Comparison of ENCODE assay signal across 25 cellular contexts in genomic region chr5:40667171-40667663, GRCh38. TPM values are rescaled to one million over a fixed set of nuclear protein-coding genes. Genes with fewer than 3 reads are reported as not detected.
DNase-seq lines count a peak whose midpoint lies in the region; ATAC-seq, FAIRE-seq and TF ChIP-seq lines count a peak whose summit lies in the region.
"Had no signal": no experiment of that assay in that cellular context is flagged by ENCODE, and none has a peak within 500 bp of the region (broad histone marks: within the 10 kb centered on the region; RNA-seq: fewer than 3 reads in every experiment).

No MANE protein-coding gene starts in this region.

- TF ChIP-seq CTCF in D721Med (IDR thresholded peaks at IDR 0.05; ENCODE audit: insufficient read depth, missing control alignments) (no peak), HCT116 (IDR thresholded peaks at IDR 0.05 in 2 of 3, conservative IDR thresholded peaks at IDR 0.05 in 1 of 3; ENCODE audit: borderline replicate concordance in 1 of 3, insufficient read depth in 1 of 3, low read depth in 2 of 3, low read length in 2 of 3) (no peak), osteoblast (IDR thresholded peaks at IDR 0.05; ENCODE audit: extremely low read depth, low read depth, low read length) (no peak)

- CTCF ChIA-PET in HCT116 (lab: Charles Lee) = no interaction called here

- no peaks in the 10 kb centered on the region for H3K36me3 Mint-ChIP-seq in activated T-helper 17 cell treated with anti-CD3 and anti-CD28 coated beads, Interleukin-2, amount 50 U/mL, for 72 hours (ENCODE audit: low read depth)
- H3K36me3 Mint-ChIP-seq: CD8-positive, alpha-beta memory T cell had no signal

- H3K27me3 ChIP-seq in HCT116 (ENCODE audit: insufficient read depth, low read length) (no peaks in the 10 kb centered on the region; the same call in 1 of the 2 replicates), osteoblast (ENCODE audit: insufficient read depth, low read length) (no peaks in the 10 kb centered on the region)
- H3K27me3 ChIP-seq: SJSA1 had no signal

- H3K36me3 ChIP-seq in HCT116 (ENCODE audit: control insufficient read depth in 1 of 2, insufficient read depth in 2 of 2, low read length in 2 of 2) = no peaks in the 10 kb centered on the region
- no peaks in the 10 kb centered on the region for H3K36me3 ChIP-seq in osteoblast (ENCODE audit: insufficient read depth, low read length)
- H3K36me3 ChIP-seq: SJSA1 had no signal

- POLR2A ChIA-PET in HCT116 (lab: Charles Lee) = no interaction called here

- peak; percentile 29 for FAIRE-seq in D721Med (lab: Jason Lieb, UNC)
- FAIRE-seq: GM12892, H1 had no signal

- intact Hi-C loops in HCT116 (cut with micrococcal nuclease) = no loop called here

- no peaks in the 10 kb centered on the region for H3K9me3 ChIP-seq in HCT116 (ENCODE audit: control insufficient read depth in 1 of 2, insufficient read depth in 1 of 2, low read depth in 1 of 2, low read length in 2 of 2)
- H3K9me3 ChIP-seq in osteoblast (ENCODE audit: low read depth, low read length) = no peaks in the 10 kb centered on the region
- H3K9me3 ChIP-seq: SJSA1 had no signal

- H3K4me3 Mint-ChIP-seq in activated T-helper 17 cell treated with anti-CD3 and anti-CD28 coated beads, Interleukin-2, amount 50 U/mL, for 72 hours = no peak overlapping the region
- H3K4me3 Mint-ChIP-seq: B cell; CD8-positive, alpha-beta memory T cell had no signal

- H3K9ac ChIP-seq in HCT116 (ENCODE audit: low read length) = no peak overlapping the region

- H3K9me3 Mint-ChIP-seq in activated T-helper 17 cell treated with anti-CD3 and anti-CD28 coated beads, Interleukin-2, amount 50 U/mL, for 72 hours = no peaks in the 10 kb centered on the region

- H3K27ac Mint-ChIP-seq in activated T-helper 17 cell treated with anti-CD3 and anti-CD28 coated beads, Interleukin-2, amount 50 U/mL, for 72 hours = peak overlapping the region; percentile 51
- H3K27ac Mint-ChIP-seq: B cell; CD8-positive, alpha-beta memory T cell had no signal

- RAD21 ChIA-PET in HCT116 (lab: Charles Lee; ENCODE audit: low non-redundant PET in 1 of 2, low total read pairs in 2 of 2, uncharacterized antibody in 2 of 2, unreplicated experiment in 2 of 2) = no interaction called here

- peaks cover 14% of the 10 kb centered on the region for H3K4me1 Mint-ChIP-seq in activated T-helper 17 cell treated with anti-CD3 and anti-CD28 coated beads, Interleukin-2, amount 50 U/mL, for 72 hours

- H3K4me3 ChIP-seq in HCT116 (replicated peaks in 1 of 2; ENCODE audit: low read depth in 1 of 2, low read length in 2 of 2) (no peak overlapping the region), osteoblast (ENCODE audit: insufficient read depth, low read length) (no peak overlapping the region)
- H3K4me3 ChIP-seq: SJSA1 had no signal

- H3K27me3 Mint-ChIP-seq in activated T-helper 17 cell treated with anti-CD3 and anti-CD28 coated beads, Interleukin-2, amount 50 U/mL, for 72 hours = no peaks in the 10 kb centered on the region
- H3K27me3 Mint-ChIP-seq: B cell had no signal

- no peaks in the 10 kb centered on the region for H3K9me2 ChIP-seq in HCT116 (ENCODE audit: insufficient read depth)

- H4K20me1 ChIP-seq in HCT116 (ENCODE audit: insufficient read depth) = no peaks in the 10 kb centered on the region
- H4K20me1 ChIP-seq in osteoblast (ENCODE audit: insufficient read depth, low read length) = no peaks in the 10 kb centered on the region

- ATAC-seq in HCT116 (no peak), GM21367 (IDR thresholded peaks at IDR 0.05; ENCODE audit: unreplicated experiment) (no peak)
- ATAC-seq in activated T-helper 17 cell treated with anti-CD3 and anti-CD28 coated beads, Interleukin-2, amount 50 U/mL, for 72 hours (replicated peaks) = no peak

- TF ChIP-seq RAD21 in HCT116 (IDR thresholded peaks at IDR 0.05; ENCODE audit: low read depth) = no peak

- no TSS peak for BruUV-seq in HCT116 (replicated peaks; lab: Mats Ljungman, UMichigan)

- TF ChIP-seq POLR2A in HCT116 (IDR thresholded peaks at IDR 0.05; ENCODE audit: borderline replicate concordance, extremely low read depth, insufficient read depth, insufficient read length) = no peak

- H3K4me1 ChIP-seq in HCT116 (ENCODE audit: control insufficient read depth in 1 of 2, insufficient read depth in 2 of 2, low read length in 2 of 2) (peaks cover 0 to 6% of the 10 kb centered on the region in 2 experiments; a peak in 1 of 4 replicates), osteoblast (ENCODE audit: insufficient read depth, low read length) (no peaks in the 10 kb centered on the region)
- H3K4me1 ChIP-seq: SJSA1 had no signal

- DNase-seq in D721Med (ENCODE audit: insufficient read length, low spot score) = no peak
- no peak for DNase-seq in HCT116 (ENCODE audit: low read depth, low spot score)
- peak; percentile 53 for DNase-seq in osteoblast (ENCODE audit: insufficient read length, low spot score, missing footprints)
- DNase-seq in dermis blood vessel endothelial cell = no peak
- DNase-seq in activated CD8-positive, alpha-beta memory T cell treated with anti-CD3 and anti-CD28 coated beads, Interleukin-2, amount 50 U/mL, for 48 hours = no peak
- DNase-seq: Calu3; CD8-positive, alpha-beta memory T cell; DMS153; DND-41; KBM-7; NCI-H1048; NCI-H1417; NCI-H1694; NCI-H2029 treated with DMSO at 0.1 percent for 48 hours; NCI-H446 treated with DMSO at 0.1 percent for 48 hours; NCI-H526 treated with DMSO at 0.1 percent for 48 hours; Right ventricle myocardium superior; RPMI8226 had no signal

- H2AFZ ChIP-seq in HCT116 (ENCODE audit: low read depth, low read length, poor library complexity, severe bottlenecking) (no peak overlapping the region), osteoblast (ENCODE audit: low read length) (no peak overlapping the region)

- H3K27ac ChIP-seq in HCT116 (ENCODE audit: low read depth, low read length) = no peak overlapping the region
- no peak overlapping the region for H3K27ac ChIP-seq in osteoblast (ENCODE audit: low read depth, low read length)
- H3K27ac ChIP-seq: C4-2B, SJSA1 had no signal

- H3K79me2 ChIP-seq in HCT116 (ENCODE audit: insufficient read depth, low read length) = no peaks in the 10 kb centered on the region
- H3K79me2 ChIP-seq in osteoblast (ENCODE audit: insufficient read depth, low read length) = no peaks in the 10 kb centered on the region

- H3K4me2 ChIP-seq in HCT116 (ENCODE audit: low read length) = peak overlapping the region; percentile 2; the same call in 1 of the 2 replicates
- no peak overlapping the region for H3K4me2 ChIP-seq in osteoblast (ENCODE audit: insufficient read depth, low read length)

TF ChIP-seq in HCT116, 20 proteins besides CTCF, POLR2A, EP300 and RAD21 (continues in another document):
- TF ChIP-seq ATF3 (IDR thresholded peaks at IDR 0.05) (no peak), YY1 (IDR thresholded peaks at IDR 0.05; ENCODE audit: extremely low read depth, insufficient replicate concordance, low read depth, low read length) (no peak), ZNF274 (IDR thresholded peaks at IDR 0.05; ENCODE audit: low read depth, low read length) (no peak), JUND (IDR thresholded peaks at IDR 0.05) (no peak), CEBPB (IDR thresholded peaks at IDR 0.05; ENCODE audit: low read depth) (no peak), ZFX (IDR thresholded peaks at IDR 0.05) (no peak), FOSL1 (IDR thresholded peaks at IDR 0.05; ENCODE audit: low read depth) (no peak), EGR1 (IDR thresholded peaks at IDR 0.05; ENCODE audit: low read depth) (no peak), ZBTB33 (IDR thresholded peaks at IDR 0.05; ENCODE audit: extremely low read depth, insufficient replicate concordance, low read length) (no peak), POLR2AphosphoS5 (IDR thresholded peaks at IDR 0.05; ENCODE audit: low read depth, low read length) (no peak), SRF (IDR thresholded peaks at IDR 0.05; ENCODE audit: low read depth) (no peak)

RNA-seq across cellular contexts. Expression of gene PTGER4, which starts 12.5 kb away (rescaled TPM):
- 3.0 TPM for total RNA-seq in HCT116 (2021; ENCODE audit: unreplicated experiment)
- polyA plus RNA-seq in HCT116 (2012) = 2.0 and 4.0 TPM in 2 replicates
- 100 to 1,000 TPM in 1 of 2 donors, 10 to 100 TPM in 1; 42.6 to 100 TPM for total RNA-seq in activated T-helper 17 cell treated with anti-CD3 and anti-CD28 coated beads, Interleukin-2, amount 50 U/mL, for 72 hours
- 10.6 and 15.2 TPM in 2 replicates for total RNA-seq in osteoblast
- total RNA-seq in dermis blood vessel endothelial cell = 12.3 and 23.5 TPM in 2 replicates
